Comparison of ENCODE assay signal across 11 cellular contexts in genomic region chr9:121742923-121743322, GRCh38.
A peak's percentile ranks its signal among the peaks of the same experiment; 100 is the strongest.
DNase-seq lines count a peak whose midpoint lies in the region; ATAC-seq and TF ChIP-seq lines count a peak whose summit lies in the region.
"Had no signal": no experiment of that assay in that cellular context is flagged by ENCODE, and none has a peak within 500 bp of the region (broad histone marks: within the 10 kb centered on the region; RNA-seq: fewer than 3 reads in every experiment).

No MANE protein-coding gene starts in this region.

- no peaks in the 10 kb centered on the region for H3K79me2 ChIP-seq in parathyroid adenoma

- intact Hi-C loops in left ventricle myocardium inferior (cut with micrococcal nuclease) (no loop called here), Right ventricle myocardium superior (cut with DNase I) (no loop called here), uterus (cut with DNase I; ENCODE audit: low total_unique reads) (no loop called here)

- H3K36me3 ChIP-seq in left ventricle myocardium inferior (no peaks in the 10 kb centered on the region), parathyroid adenoma (ENCODE audit: control insufficient read depth, insufficient read depth, low read length) (no peaks in the 10 kb centered on the region), uterus (no peaks in the 10 kb centered on the region)

- no peak overlapping the region for H3K4me2 ChIP-seq in parathyroid adenoma (ENCODE audit: low read length)

- H2AFZ ChIP-seq in parathyroid adenoma, result no peak overlapping the region

- no peak for DNase-seq in left ventricle myocardium inferior
- no peak for DNase-seq in Right ventricle myocardium superior
- DNase-seq in foreskin fibroblast, result no peak
- no peak for DNase-seq in uterus
- DNase-seq in NCI-H82 treated with DMSO at 0.1 percent for 48 hours (lab: John Stamatoyannopoulos, UW; ENCODE audit: unreplicated experiment), result no peak
- DNase-seq: activated CD4-positive, alpha-beta T cell treated with anti-CD3 and anti-CD28 coated beads for 4 hours; activated gamma-delta T cell had no signal

- H3K27me3 ChIP-seq in left ventricle myocardium inferior (ENCODE audit: low read depth), result no peaks in the 10 kb centered on the region
- H3K27me3 ChIP-seq in parathyroid adenoma (ENCODE audit: control insufficient read depth, insufficient read depth, low read length), result no peaks in the 10 kb centered on the region
- H3K27me3 ChIP-seq in uterus, result no peaks in the 10 kb centered on the region

- peak overlapping the region; percentile 76 for H3K4me3 ChIP-seq in left ventricle myocardium inferior
- peak overlapping the region; percentile 66 to 76 for H3K4me3 ChIP-seq in foreskin fibroblast (ENCODE audit: low read depth in 1 of 2, low read length in 2 of 2)
- H3K4me3 ChIP-seq in parathyroid adenoma (ENCODE audit: low read depth, low read length), result peak overlapping the region; percentile 8
- H3K4me3 ChIP-seq in uterus, result peak overlapping the region; percentile 29 to 49
- H3K4me3 ChIP-seq: SK-N-MC had no signal

- TF ChIP-seq POLR2A in uterus (IDR thresholded peaks at IDR 0.05), result no peak

- H3K9me3 ChIP-seq in left ventricle myocardium inferior (replicated peaks), result no peaks in the 10 kb centered on the region
- no peaks in the 10 kb centered on the region for H3K9me3 ChIP-seq in parathyroid adenoma (ENCODE audit: control insufficient read depth, low read length)
- no peaks in the 10 kb centered on the region for H3K9me3 ChIP-seq in uterus

- no peak overlapping the region for H3K9ac ChIP-seq in parathyroid adenoma

- TF ChIP-seq CTCF in left ventricle myocardium inferior (IDR thresholded peaks at IDR 0.05; ENCODE audit: borderline replicate concordance) (no peak), foreskin fibroblast (IDR thresholded peaks at IDR 0.05; ENCODE audit: low read depth, low read length) (no peak), parathyroid adenoma (IDR thresholded peaks at IDR 0.05) (no peak), uterus (IDR thresholded peaks at IDR 0.05) (no peak)

- H3K27ac ChIP-seq in left ventricle myocardium inferior (replicated peaks), result peak overlapping the region; percentile 99
- peak overlapping the region; percentile 67 for H3K27ac ChIP-seq in parathyroid adenoma
- H3K27ac ChIP-seq in uterus, result peak overlapping the region; percentile 83 to 89
- H3K27ac ChIP-seq: SK-N-MC had no signal

- ATAC-seq in Right ventricle myocardium superior (ENCODE audit: poor library complexity) (no peak), GM18498 (IDR thresholded peaks at IDR 0.05; ENCODE audit: unreplicated experiment) (no peak), esophagus mucosa (no peak)

- peaks cover 99% of the 10 kb centered on the region for H3K4me1 ChIP-seq in left ventricle myocardium inferior
- H3K4me1 ChIP-seq in parathyroid adenoma, result peaks cover 5% of the 10 kb centered on the region
- peaks cover 7 to 34% of the 10 kb centered on the region in 2 donors for H3K4me1 ChIP-seq in uterus

Comparison
In these comparisons a context has a peak if more than half of its experiments do, and no peak if none do; other contexts are left out.
1. H3K4me3 ChIP-seq: peak in every context shown above with its lines; median percentile 76 in left ventricle myocardium inferior; 71 in foreskin fibroblast; 39 in uterus; 8 in parathyroid adenoma.